ENCODE assay signal across 8 cellular contexts in genomic region chr22:31944700-31945477, GRCh38. TPM values are rescaled to one million over a fixed set of nuclear protein-coding genes. Genes with fewer than 3 reads are reported as not detected.
A peak's percentile ranks its signal among the peaks of the same experiment; 100 is the strongest.
DNase-seq lines count a peak whose midpoint lies in the region; ATAC-seq and TF ChIP-seq lines count a peak whose summit lies in the region.

No MANE protein-coding gene starts in this region.

- intact Hi-C loops in A673 (cut with micrococcal nuclease; ENCODE audit: unreplicated experiment) (loop anchor here (5.0 to 10.0 kb wide), 2 partner anchors 190 to 278 kb away; partner anchors contain the start of genes DEPDC5 and PRR14L), lower lobe of right lung (cut with DNase I) (loop anchor here (10.0 kb wide), 1 partner anchor 70 kb away; no protein-coding TSS in a partner anchor)

- H3K9me3 ChIP-seq in A673 (ENCODE audit: low read depth, low read length, poor library complexity, severe bottlenecking), result no peaks in the 10 kb centered on the region
- no peaks in the 10 kb centered on the region for H3K9me3 ChIP-seq in lower lobe of right lung

- DNase-seq in A673 (ENCODE audit: low spot score) (no peak), T-helper 2 cell (peak; percentile 10 to 58 (median 24)), coronary artery (ENCODE audit: low spot score) (peak; percentile 79), lower lobe of right lung (peak; percentile 49), NCI-H526 treated with DMSO at 0.1 percent for 48 hours (lab: John Stamatoyannopoulos, UW) (no peak)
- peak; percentile 11 to 21 for DNase-seq in stimulated activated CD8-positive, alpha-beta memory T cell treated with anti-CD3 and anti-CD28 coated beads, Interleukin-7, amount 100 ng/mL, for 4 hours (ENCODE audit: low read depth in 2 of 2)

- no peaks in the 10 kb centered on the region for H3K27me3 ChIP-seq in A673 (replicated peaks; ENCODE audit: insufficient read depth, low read depth, low read length, poor library complexity)
- H3K27me3 ChIP-seq in lower lobe of right lung (ENCODE audit: low read depth), result no peaks in the 10 kb centered on the region

- H3K36me3 ChIP-seq in A673 (ENCODE audit: insufficient read depth, low read length, poor library complexity, severe bottlenecking) (peaks cover 29% of the 10 kb centered on the region), lower lobe of right lung (peaks cover 19% of the 10 kb centered on the region)

- no TSS peak for BruUV-seq in A673 (replicated peaks; lab: Mats Ljungman, UMichigan)

- TF ChIP-seq CTCF in A673 (conservative IDR thresholded peaks at IDR 0.05; ENCODE audit: low read depth, low read length) (no peak), coronary artery (IDR thresholded peaks at IDR 0.05) (no peak), lower lobe of right lung (IDR thresholded peaks at IDR 0.05) (no peak)

- H3K27ac ChIP-seq in A673 (ENCODE audit: low read depth, low read length, poor library complexity, severe bottlenecking) (peak overlapping the region; percentile 96), coronary artery (peak overlapping the region; percentile 90 to 99), lower lobe of right lung (peak overlapping the region; percentile 96)

- ATAC-seq in GM18861 (IDR thresholded peaks at IDR 0.05; ENCODE audit: unreplicated experiment) (peak; percentile 35), HG03097 (IDR thresholded peaks at IDR 0.05; ENCODE audit: low FRiP score, unreplicated experiment) (peak; percentile 18), lower lobe of right lung (peak; percentile 41 to 61)

- H3K4me1 ChIP-seq in A673 (ENCODE audit: insufficient read depth, low read length, poor library complexity, severe bottlenecking) (peaks cover 22% of the 10 kb centered on the region), lower lobe of right lung (peaks cover 47% of the 10 kb centered on the region)

- H3K4me3 ChIP-seq in A673 (ENCODE audit: low read depth, low read length, poor library complexity, severe bottlenecking), result peak overlapping the region; percentile 68
- H3K4me3 ChIP-seq in coronary artery, result peak overlapping the region; percentile 71
- peak overlapping the region; percentile 92 for H3K4me3 ChIP-seq in lower lobe of right lung

- CTCF ChIA-PET in A673 (lab: Charles Lee), result no interaction called here

- POLR2A ChIA-PET in A673 (lab: Charles Lee; ENCODE audit: low non-redundant PET), result no interaction called here

RNA-seq across cellular contexts. Expression of gene YWHAH, which starts 0.6 kb away (rescaled TPM):
- total RNA-seq in A673 (2021), result 161 and 177 TPM in 2 replicates
- total RNA-seq in lower lobe of right lung, result 171 TPM

Comparison
In these comparisons a context has a peak if more than half of its experiments do, and no peak if none do; other contexts are left out.
1. DNase-seq: peak in T-helper 2 cell (5 of 5), coronary artery (single experiment), lower lobe of right lung (single experiment) and stimulated activated CD8-positive, alpha-beta memory T cell treated with anti-CD3 and anti-CD28 coated beads, Interleukin-7, amount 100 ng/mL, for 4 hours (2 of 2); none in A673 (single experiment) and NCI-H526 treated with DMSO at 0.1 percent for 48 hours (single experiment).
2. Peak in every context shown above with its lines, with median percentiles within 50 percentile points of each other: H3K27ac ChIP-seq, H3K4me3 ChIP-seq and ATAC-seq.